Comparison of ENCODE assay signal across 8 cellular contexts in the genomic region with DNA sequence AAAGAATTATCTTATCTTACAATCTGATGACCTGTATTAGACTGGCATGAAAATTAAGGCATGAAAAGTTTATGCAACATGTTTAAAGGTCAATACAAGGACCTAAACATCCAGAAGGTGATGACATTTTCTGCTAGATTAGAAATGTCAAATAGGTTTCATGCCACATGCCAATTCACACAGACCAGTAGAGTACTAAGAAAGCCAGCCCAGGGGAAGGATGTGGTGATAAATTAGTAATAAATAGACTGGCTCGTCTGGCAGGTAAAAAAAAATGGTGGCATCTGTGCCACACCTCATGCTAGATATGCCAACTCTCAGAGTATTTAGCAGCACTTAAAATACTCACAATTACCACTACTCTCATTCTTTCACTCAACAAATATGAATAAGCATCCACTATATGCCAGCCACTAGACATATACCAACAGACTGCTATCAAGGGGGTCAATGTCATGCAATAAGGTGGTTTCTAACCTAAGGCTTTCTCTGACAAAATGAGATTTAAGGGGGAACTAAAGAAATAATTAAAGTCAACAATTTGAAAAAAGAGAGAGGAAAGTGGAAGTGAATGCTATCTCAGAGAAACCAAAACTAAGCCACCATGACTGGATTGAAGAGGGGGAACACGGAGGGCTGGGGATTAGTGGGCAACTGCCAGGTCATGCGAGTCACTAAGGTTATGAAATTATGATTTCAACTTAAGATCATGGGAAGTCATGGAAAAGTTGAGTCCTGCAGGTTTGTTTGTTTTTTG.
DNase-seq lines count a peak whose midpoint lies in the region; ATAC-seq and TF ChIP-seq lines count a peak whose summit lies in the region.

No MANE protein-coding gene starts in this region.

- H3K36me3 ChIP-seq in mucosa of descending colon (ENCODE audit: low read depth): no peaks in the 10 kb centered on the region

- no peaks in the 10 kb centered on the region for H3K9me3 ChIP-seq in mucosa of descending colon

- intact Hi-C loops in Right ventricle myocardium superior (cut with DNase I): no loop called here
- intact Hi-C loops in cardiac septum (cut with DNase I): no loop called here
- intact Hi-C loops in mucosa of descending colon (cut with DNase I, micrococcal nuclease): no loop called here

- peaks cover 77% of the 10 kb centered on the region for H3K4me1 Mint-ChIP-seq in activated CD8-positive, alpha-beta T cell treated with anti-CD3 and anti-CD28 coated beads, Interleukin-2, amount 10 ng/mL, durations not matched to agents 7 days and 5 days (ENCODE audit: low read depth)

- CTCF ChIA-PET in activated CD8-positive, alpha-beta T cell treated with anti-CD3 and anti-CD28 coated beads, Interleukin-2, amount 10 ng/mL, durations not matched to agents 7 days and 5 days (lab: Charles Lee): interaction anchor here (2.0 kb wide), 1 partner anchor 28 kb away, joined by 6 read pairs; no protein-coding TSS in a partner anchor

- no peaks in the 10 kb centered on the region for H3K27me3 Mint-ChIP-seq in activated CD8-positive, alpha-beta T cell treated with anti-CD3 and anti-CD28 coated beads, Interleukin-2, amount 10 ng/mL, durations not matched to agents 7 days and 5 days (ENCODE audit: low read depth)

- no peaks in the 10 kb centered on the region for H3K9me3 Mint-ChIP-seq in activated CD8-positive, alpha-beta T cell treated with anti-CD3 and anti-CD28 coated beads, Interleukin-2, amount 10 ng/mL, durations not matched to agents 7 days and 5 days (ENCODE audit: insufficient read depth)

- POLR2A ChIA-PET in activated CD8-positive, alpha-beta T cell treated with anti-CD3 and anti-CD28 coated beads, Interleukin-2, amount 10 ng/mL, durations not matched to agents 7 days and 5 days (lab: Charles Lee): no interaction called here

- TF ChIP-seq CTCF in mucosa of descending colon (IDR thresholded peaks at IDR 0.05): no peak

- DNase-seq in Right ventricle myocardium superior (no peak), cardiac septum (ENCODE audit: low spot score) (no peak), NCI-H774 (lab: John Stamatoyannopoulos, UW) (no peak), RPMI8226 (no peak), mucosa of descending colon (no peak)
- DNase-seq in activated CD8-positive, alpha-beta T cell treated with anti-CD3 and anti-CD28 coated beads, Interleukin-2, amount 10 ng/mL, durations not matched to agents 7 days and 5 days: peak; percentile 47
- peak; percentile 46 for DNase-seq in stimulated activated naive CD8-positive, alpha-beta T cell treated with anti-CD3 and anti-CD28 coated beads, Interleukin-15, Interleukin-2, amounts not matched to agents 100 U/mL and 50 U/mL, for 24 hours

- H3K4me1 ChIP-seq in mucosa of descending colon (ENCODE audit: low read depth): no peaks in the 10 kb centered on the region

- H3K4me3 ChIP-seq in mucosa of descending colon: no peak overlapping the region

- peaks cover 7% of the 10 kb centered on the region for H3K36me3 Mint-ChIP-seq in activated CD8-positive, alpha-beta T cell treated with anti-CD3 and anti-CD28 coated beads, Interleukin-2, amount 10 ng/mL, durations not matched to agents 7 days and 5 days (ENCODE audit: low read depth)

- ATAC-seq in Right ventricle myocardium superior (ENCODE audit: poor library complexity): peak; percentile 70
- peak; percentile 57 for ATAC-seq in HG03135 (IDR thresholded peaks at IDR 0.05; ENCODE audit: unreplicated experiment)
- ATAC-seq in activated CD8-positive, alpha-beta T cell treated with anti-CD3 and anti-CD28 coated beads, Interleukin-2, amount 10 ng/mL, durations not matched to agents 7 days and 5 days: peak; percentile 67
- peak; percentile 46 for ATAC-seq in stimulated activated naive CD8-positive, alpha-beta T cell treated with anti-CD3 and anti-CD28 coated beads, Interleukin-15, Interleukin-2, amounts not matched to agents 100 U/mL and 50 U/mL, for 24 hours
- ATAC-seq in mucosa of descending colon: no peak

- H3K4me3 Mint-ChIP-seq in activated CD8-positive, alpha-beta T cell treated with anti-CD3 and anti-CD28 coated beads, Interleukin-2, amount 10 ng/mL, durations not matched to agents 7 days and 5 days: peak overlapping the region; percentile 53

- peak overlapping the region; percentile 88 for H3K27ac Mint-ChIP-seq in activated CD8-positive, alpha-beta T cell treated with anti-CD3 and anti-CD28 coated beads, Interleukin-2, amount 10 ng/mL, durations not matched to agents 7 days and 5 days

Comparison
In these comparisons a context has a peak if more than half of its experiments do, and no peak if none do; other contexts are left out.
1. DNase-seq: peak in activated CD8-positive, alpha-beta T cell treated with anti-CD3 and anti-CD28 coated beads, Interleukin-2, amount 10 ng/mL, durations not matched to agents 7 days and 5 days (single experiment) and stimulated activated naive CD8-positive, alpha-beta T cell treated with anti-CD3 and anti-CD28 coated beads, Interleukin-15, Interleukin-2, amounts not matched to agents 100 U/mL and 50 U/mL, for 24 hours (single experiment); none in Right ventricle myocardium superior (single experiment), cardiac septum (single experiment), NCI-H774 (single experiment), RPMI8226 (single experiment) and mucosa of descending colon (0 of 3).